ENCODE assay signal across 8 cellular contexts in the genomic region with DNA sequence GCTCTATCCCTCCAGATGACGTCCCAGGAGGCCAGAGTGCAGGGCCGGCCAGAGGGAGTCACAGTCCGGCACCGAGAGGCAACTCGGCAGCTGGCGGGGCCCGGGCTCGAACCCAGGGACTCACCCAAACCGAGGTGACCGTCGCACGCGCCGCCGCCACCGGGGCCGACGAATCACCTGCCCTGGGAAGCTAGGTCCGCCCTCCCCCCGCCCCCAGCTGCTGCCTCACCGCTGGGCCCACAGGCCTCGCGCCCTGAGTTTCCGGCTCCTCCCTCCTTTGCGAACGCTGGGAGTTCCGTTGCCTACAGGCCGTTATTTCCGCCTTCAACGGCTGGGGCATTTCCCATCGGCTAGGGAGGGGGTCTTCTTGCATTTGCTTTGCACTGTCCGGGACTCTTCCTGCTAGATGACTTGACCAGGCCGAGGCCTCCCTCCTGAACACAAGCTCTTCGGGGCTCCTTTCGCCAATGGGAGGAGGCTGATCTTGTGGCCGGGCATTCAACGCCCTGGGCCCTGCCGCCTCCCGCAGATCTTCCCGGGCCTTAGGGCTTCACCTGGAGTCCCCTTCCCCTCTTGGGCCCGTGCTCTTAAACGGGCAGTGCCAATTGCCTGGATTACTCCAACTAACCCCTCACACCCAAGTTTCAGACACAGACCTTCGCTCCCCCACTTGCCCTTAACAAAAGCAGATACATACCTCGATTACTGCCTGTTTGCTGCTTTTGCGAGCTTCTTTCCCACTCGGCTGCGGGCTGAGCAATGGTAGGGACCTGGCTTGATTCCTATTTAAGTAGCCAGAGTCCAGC. TPM values are rescaled to one million over a fixed set of nuclear protein-coding genes. Genes with fewer than 3 reads are reported as not detected.
A peak's percentile ranks its signal among the peaks of the same experiment; 100 is the strongest.
DNase-seq lines count a peak whose midpoint lies in the region; ATAC-seq, FAIRE-seq and TF ChIP-seq lines count a peak whose summit lies in the region.

A gene (minus strand): TSS at position 184 of the 806 bp plus-strand sequence. CDS start 4,674 bp downstream, outside the sequence.

- no peaks in the 10 kb centered on the region for H3K9me1 ChIP-seq in keratinocyte (ENCODE audit: control insufficient read depth, extremely low read depth, insufficient read depth, low read length)

- peak within 1 kb of the TSS; percentile 71 to 94 (median 73) for H3K4me3 ChIP-seq in keratinocyte (ENCODE audit: control insufficient read depth in 2 of 3, extremely low read depth in 1 of 3, insufficient read depth in 2 of 3, low read depth in 1 of 3, low read length in 3 of 3)

- DNase-seq in AG08395 (ENCODE audit: low spot score), result peak; percentile 95
- peak; percentile 19 for DNase-seq in NCI-H510A treated with DMSO at 0.1 percent for 48 hours (lab: John Stamatoyannopoulos, UW)
- DNase-seq in activated CD4-positive, alpha-beta T cell treated with anti-CD3 and anti-CD28 coated beads for 1 hour, result peak; percentile 87
- DNase-seq in cerebellar nuclear complex (lab: John Stamatoyannopoulos, UW), result peak; percentile 39 to 62
- DNase-seq in keratinocyte (ENCODE audit: low read depth, low spot score), result no peak
- DNase-seq in stimulated activated CD4-positive, alpha-beta T cell treated with anti-CD3 and anti-CD28 coated beads, Interleukin-15, amount 100 ng/mL, for 1 hour (ENCODE audit: low read depth in 1 of 2, low spot score in 1 of 2), result peak; percentile 85 to 90

- H2AFZ ChIP-seq in keratinocyte (ENCODE audit: control insufficient read depth, low read length), result peak within 1 kb of the TSS; percentile 88

- H3K36me3 ChIP-seq in keratinocyte (ENCODE audit: control insufficient read depth in 2 of 2, extremely low read depth in 1 of 2, insufficient read depth in 2 of 2, low read length in 2 of 2), result no peaks in the 10 kb centered on the region

- H3K27ac ChIP-seq in keratinocyte (ENCODE audit: control insufficient read depth, insufficient read depth, low read length), result peak within 1 kb of the TSS; percentile 87

- peak; percentile 72 for ATAC-seq in HG03342 (IDR thresholded peaks at IDR 0.05; ENCODE audit: unreplicated experiment)

- FAIRE-seq in keratinocyte (lab: Jason Lieb, UNC), result no peak

- H3K79me2 ChIP-seq in keratinocyte (ENCODE audit: control insufficient read depth, insufficient read depth, low read length), result no peaks in the 10 kb centered on the region

- TF ChIP-seq POLR2A in GM18951 (IDR thresholded peaks at IDR 0.05; ENCODE audit: extremely low read depth, insufficient read depth, insufficient read length), result peak; percentile 85

- no peak for TF ChIP-seq CTCF in keratinocyte (optimal IDR thresholded peaks at IDR 0.05 in 1 of 3, IDR thresholded peaks at IDR 0.05 in 1 of 3, conservative IDR thresholded peaks at IDR 0.05 in 1 of 3; ENCODE audit: extremely low read depth in 1 of 3, insufficient read depth in 2 of 3, low read length in 3 of 3)

- H3K9me3 ChIP-seq in keratinocyte (ENCODE audit: control insufficient read depth, low read depth, low read length), result no peaks in the 10 kb centered on the region

- H3K4me1 ChIP-seq in keratinocyte (ENCODE audit: control insufficient read depth, extremely low read depth, insufficient read depth, low read length), result peaks cover 26% of the 10 kb centered on the region

- in situ Hi-C loops in GM18951 (cut with MboI; ENCODE audit: low sequenced_read_pairs, unreplicated experiment), result no loop called here

- no peaks in the 10 kb centered on the region for H3K27me3 ChIP-seq in keratinocyte (ENCODE audit: control insufficient read depth, extremely low read depth, insufficient read depth, low read length)

- peak within 1 kb of the TSS; percentile 92 for H3K4me2 ChIP-seq in keratinocyte (ENCODE audit: control insufficient read depth, extremely low read depth, insufficient read depth, low read depth, low read length)

- dilution Hi-C loops in keratinocyte (cut with MboI; ENCODE audit: extremely low pct_ligation_motif_present, low sequenced_read_pairs), result no loop called here

- no peaks in the 10 kb centered on the region for H4K20me1 ChIP-seq in keratinocyte (ENCODE audit: control insufficient read depth, extremely low read depth, insufficient read depth, low read length)

- peak within 1 kb of the TSS; percentile 86 for H3K9ac ChIP-seq in keratinocyte (ENCODE audit: control insufficient read depth, extremely low read depth, insufficient read depth, low read length)

RNA-seq across cellular contexts. Expression of the gene that starts here (rescaled TPM):
- polyA plus RNA-seq in keratinocyte, result 20.7 to 24.9 TPM (median 23.6 TPM) in 3 replicates
- 40.1 TPM for polyA plus RNA-seq in keratinocyte (2011; ENCODE audit: low read depth)
- polyA plus RNA-seq in keratinocyte (2011; cell fraction: cytosol; rRNA removed), result 21.7 and 24.4 TPM in 2 replicates
- 21.4 and 21.8 TPM in 2 replicates for polyA plus RNA-seq in keratinocyte (2011; cell fraction: nucleus; rRNA removed)
- polyA plus RNA-seq in keratinocyte (2012; ENCODE audit: low replicate concordance), result 15.1 and 18.5 TPM in 2 replicates
- 6.7 to 17.8 TPM (median 14.2 TPM) in 3 replicates for polyA minus RNA-seq in keratinocyte
- 13.2 TPM for polyA minus RNA-seq in keratinocyte (2011; cell fraction: cytosol; rRNA and poly(A)+ RNA removed)
- polyA minus RNA-seq in keratinocyte (2011; cell fraction: nucleus; rRNA and poly(A)+ RNA removed), result 10.7 and 17.5 TPM in 2 replicates
